ENCODE assay signal across 8 cellular contexts in the genomic region with DNA sequence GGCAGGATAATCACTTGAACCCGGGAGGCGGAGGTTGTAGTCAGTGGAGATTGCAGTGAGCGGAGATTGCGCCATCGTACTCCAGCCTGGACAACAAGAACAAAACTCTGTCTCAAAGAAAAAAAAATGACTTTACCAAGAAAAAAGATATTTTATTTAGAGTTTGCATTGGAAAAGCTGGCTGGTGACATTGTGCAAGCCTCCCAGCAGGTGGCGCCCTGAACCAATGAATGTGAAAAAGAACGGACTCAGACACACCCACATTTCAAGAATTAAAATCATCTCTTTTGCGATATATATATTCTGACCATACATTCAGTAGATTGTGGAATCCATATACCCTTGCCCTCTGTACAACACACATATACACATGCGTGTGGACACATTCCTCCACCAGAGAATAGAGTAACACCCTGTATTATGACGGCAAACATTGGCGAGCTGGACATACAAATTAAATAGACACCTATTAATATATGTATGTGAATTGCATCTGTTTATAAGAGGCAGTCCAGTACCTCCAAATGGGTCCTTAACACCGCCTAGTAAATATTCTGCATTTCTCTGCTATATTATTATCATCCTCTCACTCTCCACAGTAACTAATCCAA. TPM values are rescaled to one million over a fixed set of nuclear protein-coding genes. Genes with fewer than 3 reads are reported as not detected.
DNase-seq lines count a peak whose midpoint lies in the region; ATAC-seq and TF ChIP-seq lines count a peak whose summit lies in the region.

No MANE protein-coding gene starts in this region.

- ATAC-seq in HG03378 (IDR thresholded peaks at IDR 0.05; ENCODE audit: unreplicated experiment) (peak; percentile 51), HG02970 (IDR thresholded peaks at IDR 0.05; ENCODE audit: low FRiP score, unreplicated experiment) (no peak)

- H3K36me3 ChIP-seq in neutrophil, result no peaks in the 10 kb centered on the region
- no peaks in the 10 kb centered on the region for H3K36me3 ChIP-seq in suprapubic skin

- H3K4me3 ChIP-seq in neutrophil (ENCODE audit: low read depth in 1 of 2, low read length in 1 of 2), result no peak overlapping the region
- no peak overlapping the region for H3K4me3 ChIP-seq in suprapubic skin

- no peak overlapping the region for H3K27ac ChIP-seq in neutrophil
- H3K27ac ChIP-seq in suprapubic skin, result no peak overlapping the region

- WGBS in suprapubic skin, result 56% methylated on average over 12 of the region's 12 CpGs

- H3K9me3 ChIP-seq in neutrophil (no peaks in the 10 kb centered on the region), suprapubic skin (no peaks in the 10 kb centered on the region)

- peak; percentile 77 for TF ChIP-seq CTCF in neutrophil (IDR thresholded peaks at IDR 0.05)
- peak; percentile 52 to 79 for TF ChIP-seq CTCF in suprapubic skin (IDR thresholded peaks at IDR 0.05)

- H3K27me3 ChIP-seq in neutrophil, result no peaks in the 10 kb centered on the region
- peaks cover 3% of the 10 kb centered on the region for H3K27me3 ChIP-seq in suprapubic skin

- H3K4me1 ChIP-seq in neutrophil (ENCODE audit: control insufficient read depth in 1 of 2, insufficient read depth in 1 of 2, low read depth in 1 of 2, low read length in 1 of 2) (no peaks in the 10 kb centered on the region), suprapubic skin (no peaks in the 10 kb centered on the region)

- DNase-seq in DMS114 treated with DMSO at 0.1 percent for 48 hours (lab: John Stamatoyannopoulos, UW; ENCODE audit: unreplicated experiment) (peak; percentile 47), RKO (ENCODE audit: low spot score) (peak; percentile 53), activated T-helper 1 cell treated with Interleukin-2 at 50 U/mL for 16 hours (ENCODE audit: low read depth) (peak; percentile 38), fibroblast of the conjunctiva (ENCODE audit: low read depth) (peak; percentile 45), suprapubic skin (ENCODE audit: low spot score in 2 of 2) (peak in 1 of 2 donors; percentile 64)

- no peak for TF ChIP-seq EP300 in suprapubic skin (IDR thresholded peaks at IDR 0.05)

- TF ChIP-seq POLR2A in suprapubic skin (IDR thresholded peaks at IDR 0.05), result no peak

RNA-seq across cellular contexts. Expression of a gene that starts 39.0 kb away (rescaled TPM):
- total RNA-seq in suprapubic skin, result 1 to 10 TPM; 4.3 to 9.8 (median 7.9) TPM

RNA-seq across cellular contexts. Expression of a gene that starts 55.8 kb away (rescaled TPM):
- not detected for total RNA-seq in suprapubic skin
